Comparison of ENCODE assay signal across 10 cellular contexts in genomic region chr6:12490904-12491571, GRCh38.
DNase-seq lines count a peak whose midpoint lies in the region; ATAC-seq, FAIRE-seq and TF ChIP-seq lines count a peak whose summit lies in the region.
"Had no signal": no experiment of that assay in that cellular context is flagged by ENCODE, and none has a peak within 500 bp of the region (broad histone marks: within the 10 kb centered on the region; RNA-seq: fewer than 3 reads in every experiment).

No MANE protein-coding gene starts in this region.

- H3K27ac Mint-ChIP-seq in type B pancreatic cell = peak overlapping the region; percentile 64

- POLR2A ChIA-PET in HepG2 (lab: Yijun Ruan, JAX) (no interaction called here), SK-N-SH (lab: Yijun Ruan, JAX) (no interaction called here)

- DNase-seq in HepG2 (ENCODE audit: low spot score) (no peak), SK-N-SH (no peak), foreskin melanocyte (peak; percentile 1), type B pancreatic cell (ENCODE audit: extremely low spot score, unreplicated experiment) (no peak), cortex of kidney (lab: John Stamatoyannopoulos, UW) (no peak), OCI-M2 (lab: John Stamatoyannopoulos, UW; ENCODE audit: unreplicated experiment) (no peak), occipital lobe (lab: John Stamatoyannopoulos, UW) (no peak)
- DNase-seq: DND-41; NK-92 treated with Interleukin-12 subunit alpha and Interleukin-12 subunit beta, amount 100 ng/mL, for 24 hours had no signal

- H2AFZ ChIP-seq in HepG2 (ENCODE audit: low read length) = no peak overlapping the region
- H2AFZ ChIP-seq in SK-N-SH (ENCODE audit: low read depth) = peak overlapping the region; percentile 58; the same call in 1 of the 2 replicates

- no peaks in the 10 kb centered on the region for H3K9me2 ChIP-seq in SK-N-SH

- no peak for FAIRE-seq in HepG2 (lab: Jason Lieb, UNC)

- no TSS peak for BruUV-seq in HepG2 (replicated peaks; lab: Mats Ljungman, UMichigan)

- H3K9me3 ChIP-seq in liver (ENCODE audit: control insufficient read depth in 4 of 4, low read length in 3 of 4) (no peaks in the 10 kb centered on the region), HepG2 (ENCODE audit: low read length) (no peaks in the 10 kb centered on the region), SK-N-SH (no peaks in the 10 kb centered on the region)

- in situ Hi-C loops in HepG2 (cut with HindIII; ENCODE audit: extremely low pct_ligation_motif_present, low pct_unique_long_range_greater_than_20kb) = no loop called here

- H3K4me2 ChIP-seq in HepG2 (ENCODE audit: low read depth, low read length) (no peak overlapping the region), SK-N-SH (peak overlapping the region; percentile 58)

- no peak for TF ChIP-seq RAD21 in liver (IDR thresholded peaks at IDR 0.05)
- no peak for TF ChIP-seq RAD21 in HepG2 (CRISPR knock-in tag; IDR thresholded peaks at IDR 0.05)
- TF ChIP-seq RAD21 in SK-N-SH (IDR thresholded peaks at IDR 0.05; ENCODE audit: low read length) = no peak

- TF ChIP-seq EP300 in HepG2 (IDR thresholded peaks at IDR 0.05; ENCODE audit: low read depth in 2 of 2, low read length in 2 of 2) (no peak), HepG2 (CRISPR knock-in tag; IDR thresholded peaks at IDR 0.05; ENCODE audit: borderline replicate concordance) (no peak), SK-N-SH (IDR thresholded peaks at IDR 0.05; ENCODE audit: borderline replicate concordance in 1 of 2, low read depth in 1 of 2, low read length in 1 of 2) (peak; percentile 22 to 96; a peak in 3 of 4 replicates)

- no peak for TF ChIP-seq POLR2A in HepG2 (IDR thresholded peaks at IDR 0.05; ENCODE audit: insufficient read depth in 1 of 2, low read depth in 2 of 2, low read length in 2 of 2)

- no peaks in the 10 kb centered on the region for H3K27me3 ChIP-seq in liver (ENCODE audit: control insufficient read depth in 4 of 4, insufficient read depth in 4 of 4, low read length in 3 of 4)
- H3K27me3 ChIP-seq in HepG2 (ENCODE audit: control insufficient read depth in 1 of 2, insufficient read depth in 2 of 2, low read length in 2 of 2) = 0 out of 5 replicates have a peak, but pooled peaks cover 0 to 4% of the 10 kb centered on the region in 2 experiments
- no peaks in the 10 kb centered on the region for H3K27me3 ChIP-seq in SK-N-SH (ENCODE audit: insufficient read depth)

- H3F3A ChIP-seq in SK-N-SH (replicated peaks; ENCODE audit: insufficient read depth) = peaks cover 16% of the 10 kb centered on the region

- H3K36me3 Mint-ChIP-seq in type B pancreatic cell = no peaks in the 10 kb centered on the region

- no peaks in the 10 kb centered on the region for H4K20me1 ChIP-seq in HepG2 (ENCODE audit: insufficient read depth, low read length)
- H4K20me1 ChIP-seq in SK-N-SH (ENCODE audit: insufficient read depth) = no peaks in the 10 kb centered on the region

- H3K4me3 ChIP-seq in liver (ENCODE audit: low read depth in 1 of 3, low read length in 3 of 3) = no peak overlapping the region
- H3K4me3 ChIP-seq in HepG2 (replicated peaks in 1 of 3; ENCODE audit: insufficient read depth in 1 of 3, low read depth in 2 of 3, low read length in 3 of 3) = no peak overlapping the region
- H3K4me3 ChIP-seq in SK-N-SH (ENCODE audit: low read depth in 2 of 2, low read length in 1 of 2) = no peak overlapping the region

- H3K4me1 ChIP-seq in liver (ENCODE audit: control insufficient read depth in 4 of 4, insufficient read depth in 4 of 4, low read length in 3 of 4) (no peaks in the 10 kb centered on the region), HepG2 (ENCODE audit: insufficient read depth, low read length) (no peaks in the 10 kb centered on the region), SK-N-SH (ENCODE audit: control insufficient read depth in 1 of 2, insufficient read depth in 2 of 2, low read depth in 1 of 2, low read length in 1 of 2) (peaks cover 0 to 13% of the 10 kb centered on the region in 2 experiments; a peak in 3 of 4 replicates)

- H3K4me3 Mint-ChIP-seq in type B pancreatic cell = no peak overlapping the region

- H3K9me3 Mint-ChIP-seq in type B pancreatic cell = no peaks in the 10 kb centered on the region

- H3K27ac ChIP-seq in liver (ENCODE audit: low read depth in 1 of 2, low read length in 2 of 2) (peak overlapping the region; percentile 18 to 60), HepG2 (ENCODE audit: extremely low read length, insufficient read depth, low read length) (no peak overlapping the region), SK-N-SH (ENCODE audit: low read depth in 2 of 2, low read length in 1 of 2) (peak overlapping the region; percentile 64 to 90)

- no peak for TF ChIP-seq CTCF in liver (IDR thresholded peaks at IDR 0.05; ENCODE audit: low read depth, low read length, missing input control)
- no peak for TF ChIP-seq CTCF in HepG2 (CRISPR knock-in tag; IDR thresholded peaks at IDR 0.05)
- no peak for TF ChIP-seq CTCF in SK-N-SH (IDR thresholded peaks at IDR 0.05)
- TF ChIP-seq CTCF in type B pancreatic cell (conservative IDR thresholded peaks at IDR 0.05) = no peak

- intact Hi-C loops in HepG2 (cut with micrococcal nuclease; ENCODE audit: unreplicated experiment) = no loop called here

- ATAC-seq in HepG2 = no peak

- H3K36me3 ChIP-seq in liver (ENCODE audit: control insufficient read depth in 4 of 4, insufficient read depth in 3 of 4, low read depth in 1 of 4, low read length in 3 of 4) = no peaks in the 10 kb centered on the region
- no peaks in the 10 kb centered on the region for H3K36me3 ChIP-seq in HepG2 (replicated peaks in 1 of 2; ENCODE audit: control insufficient read depth in 1 of 2, insufficient read depth in 2 of 2, low read length in 2 of 2)
- H3K36me3 ChIP-seq in SK-N-SH (replicated peaks in 1 of 2; ENCODE audit: control insufficient read depth in 1 of 2, insufficient read depth in 2 of 2, low read length in 1 of 2) = no peaks in the 10 kb centered on the region

- H3K9ac ChIP-seq in liver (ENCODE audit: low read depth in 1 of 2, low read length in 2 of 2) (no peak overlapping the region), HepG2 (ENCODE audit: insufficient read depth, low read depth, low read length) (no peak overlapping the region), SK-N-SH (peak overlapping the region; percentile 42; the same call in 1 of the 2 replicates)

- H3K79me2 ChIP-seq in HepG2 (ENCODE audit: insufficient read depth, low read length) = no peaks in the 10 kb centered on the region
- no peaks in the 10 kb centered on the region for H3K79me2 ChIP-seq in SK-N-SH (ENCODE audit: insufficient read depth)

- CTCF ChIA-PET in HepG2 (lab: Yijun Ruan, JAX; ENCODE audit: low intra/inter-chr PET ratio, low total read pairs) = no interaction called here
- CTCF ChIA-PET in SK-N-SH (lab: Yijun Ruan, JAX) = interaction anchor here (1.0 kb wide), 1 partner anchor 147 kb away, joined by 3 read pairs; no protein-coding TSS in a partner anchor

- peaks cover 7% of the 10 kb centered on the region for H3K4me1 Mint-ChIP-seq in type B pancreatic cell (ENCODE audit: unreplicated experiment)

- 64% methylated on average over 2 of the region's 2 CpGs for WGBS in liver
- WGBS in HepG2 (ENCODE audit: low lambda C conversion rate) = 56% methylated on average over 2 of the region's 2 CpGs
- WGBS in SK-N-SH (ENCODE audit: low lambda C conversion rate) = 4% methylated on average over 2 of the region's 2 CpGs

- H3K27me3 Mint-ChIP-seq in type B pancreatic cell = no peaks in the 10 kb centered on the region

TF ChIP-seq in liver, 16 proteins besides CTCF, POLR2A, EP300 and RAD21 (continues in another document):
- no peak for TF ChIP-seq YY1 (IDR thresholded peaks at IDR 0.05)

TF ChIP-seq in HepG2, 621 proteins besides CTCF, POLR2A, EP300 and RAD21 (continues in another document):
- TF ChIP-seq NFYB (CRISPR knock-in tag; IDR thresholded peaks at IDR 0.05) (no peak), PLSCR1 (CRISPR knock-in tag; IDR thresholded peaks at IDR 0.05; ENCODE audit: borderline replicate concordance) (no peak), ZBTB21 (CRISPR knock-in tag; IDR thresholded peaks at IDR 0.05) (no peak), ARNT2 (CRISPR knock-in tag; IDR thresholded peaks at IDR 0.05; ENCODE audit: low read depth) (no peak), ESRRA (CRISPR knock-in tag; IDR thresholded peaks at IDR 0.05; ENCODE audit: low read depth) (no peak)

TF ChIP-seq in SK-N-SH, 30 proteins besides CTCF, POLR2A, EP300 and RAD21 (continues in another document):
- TF ChIP-seq ZBTB33 (IDR thresholded peaks at IDR 0.05; ENCODE audit: borderline replicate concordance, low read depth) = 0 out of 2 replicates have a peak, but pooled peaks have one; percentile 56
- peak; percentile 31; the same call in 1 of the 2 replicates for TF ChIP-seq YY1 (IDR thresholded peaks at IDR 0.05; ENCODE audit: low read depth)
- TF ChIP-seq SIN3A (IDR thresholded peaks at IDR 0.05; ENCODE audit: borderline replicate concordance, low read depth, low read length) = 0 out of 2 replicates have a peak, but pooled peaks have one; percentile 43
- no peak for TF ChIP-seq RFX5 (IDR thresholded peaks at IDR 0.05; ENCODE audit: low read length)
- peak; percentile 77 for TF ChIP-seq TEAD4 (IDR thresholded peaks at IDR 0.05; ENCODE audit: borderline replicate concordance, insufficient read depth)
- TF ChIP-seq JUND (IDR thresholded peaks at IDR 0.05) = peak; percentile 97
- TF ChIP-seq EZH2phosphoT487 (IDR thresholded peaks at IDR 0.05; ENCODE audit: borderline replicate concordance, low read depth) = no peak
- peak; percentile 98 for TF ChIP-seq MEF2A (IDR thresholded peaks at IDR 0.05; ENCODE audit: borderline replicate concordance, low read depth)
- peak; percentile 79 for TF ChIP-seq MAX (IDR thresholded peaks at IDR 0.05; ENCODE audit: low read depth)
- TF ChIP-seq FOXM1 (IDR thresholded peaks at IDR 0.05; ENCODE audit: low read depth) = peak; percentile 66; the same call in 1 of the 2 replicates
- TF ChIP-seq MXI1 (IDR thresholded peaks at IDR 0.05; ENCODE audit: low read depth, low read length) = no peak
